29 cellular contexts compared by ENCODE assay signal in the genomic region with DNA sequence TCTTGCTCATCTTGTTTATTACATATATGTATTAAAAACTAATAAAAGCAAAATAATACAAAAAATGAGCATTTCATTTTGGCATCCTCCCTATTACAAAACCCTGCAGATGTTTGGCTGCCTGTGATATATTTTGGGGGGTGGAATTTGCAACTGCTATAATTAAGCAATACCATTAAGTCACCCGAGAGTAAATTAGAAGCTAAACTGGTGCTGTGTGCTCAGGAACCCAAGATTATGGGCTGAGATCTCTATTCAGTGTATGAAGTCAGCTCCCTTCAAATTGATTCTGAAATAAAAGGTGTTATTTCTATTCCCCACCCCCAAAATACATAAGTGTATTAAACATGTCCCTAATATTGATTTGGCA.
"Had no signal": no experiment of that assay in that cellular context is flagged by ENCODE, and none has a peak within 500 bp of the region (broad histone marks: within the 10 kb centered on the region; RNA-seq: fewer than 3 reads in every experiment).

No MANE protein-coding gene starts in this region.

- H3K4me1 ChIP-seq: ascending aorta, lower lobe of right lung, pancreas, prostate gland, uterus had no signal

- H3K36me3 ChIP-seq: ascending aorta, heart left ventricle, lower lobe of right lung, pancreas, prostate gland, uterus had no signal

- DNase-seq: activated CD4-positive, alpha-beta memory T cell treated with anti-CD3 and anti-CD28 coated beads for 36 hours; activated CD4-positive, alpha-beta T cell treated with anti-CD3 and anti-CD28 coated beads, Interleukin-2, amount 10 ng/mL, durations not matched to agents 24 days and 14 days; activated CD4-positive, CD25-positive, alpha-beta regulatory T cell treated with anti-CD3 and anti-CD28 coated beads, Interleukin-2, amount 50 U/mL, for 72 hours; activated CD8-positive, alpha-beta memory T cell treated with anti-CD3 and anti-CD28 coated beads, Interleukin-2, amount 50 U/mL, for 48 hours; activated gamma-delta T cell; activated naive CD4-positive, alpha-beta T cell treated with anti-CD3 and anti-CD28 coated beads, Interleukin-2, amount 10 ng/mL, durations not matched to agents 7 days and 5 days; activated naive CD8-positive, alpha-beta T cell treated with anti-CD3 and anti-CD28 coated beads, Interleukin-2, amount 10 ng/mL, durations not matched to agents 7 days and 5 days; activated T-cell treated with anti-CD3 and anti-CD28 coated beads, Interleukin-2, amount 50 U/mL, for 24 hours; caudate nucleus; cortex of kidney; effector memory CD8-positive, alpha-beta T cell; erythroblast; foreskin fibroblast; heart left ventricle; kidney glomerular epithelial cell; lower lobe of right lung; mesenchymal stem cell; naive thymus-derived CD8-positive, alpha-beta T cell; nucleus accumbens; pancreas; retina; stimulated activated CD4-positive, alpha-beta T cell treated with anti-CD3 and anti-CD28 coated beads, Interleukin-4, amount 100 ng/mL, for 4 hours; stimulated activated CD8-positive, alpha-beta memory T cell treated with anti-CD3 and anti-CD28 coated beads, Interleukin-4, amount 100 ng/mL, for 48 hours; stimulated activated naive CD8-positive, alpha-beta T cell treated with anti-CD3 and anti-CD28 coated beads, Interleukin-15, amount 100 ng/mL, for 72 hours; substantia nigra; uterus had no signal

- H3K9me3 ChIP-seq: ascending aorta, heart left ventricle, lower lobe of right lung, pancreas, prostate gland, uterus had no signal

- H3K4me3 ChIP-seq: ascending aorta, heart left ventricle, lower lobe of right lung, pancreas, prostate gland, skin epidermis, uterus had no signal

- H3K27ac ChIP-seq: ascending aorta, heart left ventricle, lower lobe of right lung, pancreas, prostate gland, skin epidermis, uterus had no signal

- H3K27me3 ChIP-seq: ascending aorta, heart left ventricle, pancreas, uterus had no signal
